8 cellular contexts compared by ENCODE assay signal in the genomic region with DNA sequence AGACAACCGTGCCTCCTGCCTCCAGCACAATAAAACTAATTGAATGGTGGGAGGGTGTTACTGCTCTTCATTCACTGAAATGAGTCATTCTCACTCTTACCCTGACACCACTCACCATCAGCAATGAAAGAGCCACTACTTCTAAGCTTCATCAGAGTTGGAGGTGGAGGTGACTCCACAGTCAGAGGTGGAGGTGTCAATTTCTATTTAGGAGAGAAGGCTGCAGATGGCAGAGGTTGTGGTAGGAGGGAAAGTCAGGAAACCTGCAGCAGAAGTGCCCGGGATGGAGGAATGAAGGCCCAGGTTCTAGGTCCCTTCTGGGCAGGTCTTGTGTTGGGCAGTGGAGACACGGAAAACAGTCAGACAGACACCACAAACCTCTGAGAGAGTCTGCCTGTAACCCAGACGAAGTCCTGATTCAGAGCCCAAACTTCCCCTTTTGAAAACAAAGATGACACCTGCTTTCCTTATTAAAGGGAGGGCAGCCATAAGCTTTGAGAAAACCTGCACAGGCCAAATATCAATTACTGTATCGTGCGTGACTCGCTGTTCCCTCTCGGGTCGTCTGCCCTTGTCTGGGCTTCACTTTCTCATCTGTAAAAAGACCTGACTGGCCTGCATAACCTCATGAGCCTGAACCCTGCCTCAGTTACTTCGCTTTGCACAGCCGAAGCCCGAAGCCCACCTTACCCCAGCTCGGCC. TPM values are rescaled to one million over a fixed set of nuclear protein-coding genes. Genes with fewer than 3 reads are reported as not detected.
DNase-seq lines count a peak whose midpoint lies in the region; ATAC-seq and TF ChIP-seq lines count a peak whose summit lies in the region.

No MANE protein-coding gene starts in this region.

- ATAC-seq in foreskin keratinocyte (peak; percentile 29), gastrocnemius medialis (no peak), HG03045 (IDR thresholded peaks at IDR 0.05; ENCODE audit: unreplicated experiment) (no peak)

- TF ChIP-seq POLR2A in gastrocnemius medialis (IDR thresholded peaks at IDR 0.05) = no peak

- POLR2A ChIA-PET in BJ (lab: Charles Lee) = no interaction called here
- POLR2A ChIA-PET in activated CD4-positive, alpha-beta memory T cell treated with anti-CD3 and anti-CD28 coated beads for 36 hours (lab: Charles Lee) = interaction anchor here (0.7 to 1.7 kb wide), 5 partner anchors 66 to 198 kb away, joined by 3 to 8 read pairs (median 5); partner anchors contain the start of genes DRC3 and TOM1L2

- no peaks in the 10 kb centered on the region for H3K27me3 Mint-ChIP-seq in activated CD4-positive, alpha-beta memory T cell treated with anti-CD3 and anti-CD28 coated beads for 36 hours

- in situ Hi-C loops in gastrocnemius medialis (cut with MboI; ENCODE audit: low sequenced_read_pairs in 4 of 4) = loop anchor here (10.0 to 25.0 kb wide), 4 partner anchors 63 to 363 kb away; partner anchors contain the start of genes DRC3 (in 1 of the 4) and TOM1L2 (in 1 of the 4)

- H3K4me3 Mint-ChIP-seq in activated CD4-positive, alpha-beta memory T cell treated with anti-CD3 and anti-CD28 coated beads for 36 hours = peak overlapping the region; percentile 92

- CTCF ChIA-PET in BJ (lab: Yijun Ruan, JAX) = interaction anchor here (1.2 to 1.9 kb wide), 2 partner anchors 120 to 147 kb away, joined by 4 to 12 read pairs; no protein-coding TSS in a partner anchor
- CTCF ChIA-PET in activated CD4-positive, alpha-beta memory T cell treated with anti-CD3 and anti-CD28 coated beads for 36 hours (lab: Charles Lee) = interaction anchor here (0.9 to 1.3 kb wide), 4 partner anchors 80 to 358 kb away, joined by 3 read pairs; partner anchors contain the start of gene ALKBH5

- peaks cover 2% of the 10 kb centered on the region for H3K36me3 Mint-ChIP-seq in activated CD4-positive, alpha-beta memory T cell treated with anti-CD3 and anti-CD28 coated beads for 36 hours

- H3K27ac ChIP-seq in HUES48 (ENCODE audit: low read depth, low read length) = peak overlapping the region; percentile 77
- no peak overlapping the region for H3K27ac ChIP-seq in foreskin keratinocyte
- H3K27ac ChIP-seq in gastrocnemius medialis = peak overlapping the region; percentile 87 to 94 (median 92)

- H3K4me1 ChIP-seq in HUES48 (ENCODE audit: control insufficient read depth, insufficient read depth, low read length) (peaks cover 5% of the 10 kb centered on the region; the same call in 1 of the 2 replicates), foreskin keratinocyte (peaks cover 15% of the 10 kb centered on the region), gastrocnemius medialis (peaks cover 35 to 46% of the 10 kb centered on the region in 2 donors)

- peak overlapping the region; percentile 82 for H3K9ac ChIP-seq in HUES48 (ENCODE audit: low read depth, low read length)

- intact Hi-C loops in activated CD4-positive, alpha-beta memory T cell treated with anti-CD3 and anti-CD28 coated beads for 36 hours (cut with micrococcal nuclease) = loop anchor here (1.0 to 10.0 kb wide), 5 partner anchors 46 to 1501 kb away; no protein-coding TSS in a partner anchor
- intact Hi-C loops in gastrocnemius medialis (cut with DNase I; ENCODE audit: low total_unique reads) = no loop called here

- H3K36me3 ChIP-seq in BJ (ENCODE audit: control insufficient read depth, insufficient read depth, low read length) = no peaks in the 10 kb centered on the region
- no peaks in the 10 kb centered on the region for H3K36me3 ChIP-seq in HUES48 (ENCODE audit: control insufficient read depth, insufficient read depth, low read length)
- H3K36me3 ChIP-seq in gastrocnemius medialis = no peaks in the 10 kb centered on the region

- no peaks in the 10 kb centered on the region for H3K9me3 Mint-ChIP-seq in activated CD4-positive, alpha-beta memory T cell treated with anti-CD3 and anti-CD28 coated beads for 36 hours

- peaks cover 45% of the 10 kb centered on the region for H3K4me1 Mint-ChIP-seq in activated CD4-positive, alpha-beta memory T cell treated with anti-CD3 and anti-CD28 coated beads for 36 hours (ENCODE audit: low read depth)

- DNase-seq in BJ (ENCODE audit: low read depth) (no peak), foreskin keratinocyte (peak in 1 of 2 donors; percentile 32), gastrocnemius medialis (no peak), NCI-H1930 (lab: John Stamatoyannopoulos, UW) (no peak), NCI-H748 (lab: John Stamatoyannopoulos, UW; ENCODE audit: unreplicated experiment) (no peak)
- peak; percentile 44 for DNase-seq in activated CD4-positive, alpha-beta memory T cell treated with anti-CD3 and anti-CD28 coated beads for 36 hours

- H3K4me3 ChIP-seq in BJ (ENCODE audit: low read depth, low read length) = peak overlapping the region; percentile 77
- H3K4me3 ChIP-seq in HUES48 (ENCODE audit: low read depth, low read length) = peak overlapping the region; percentile 91
- peak overlapping the region; percentile 79 to 95 (median 88) for H3K4me3 ChIP-seq in gastrocnemius medialis

- TF ChIP-seq CTCF in BJ (IDR thresholded peaks at IDR 0.05; ENCODE audit: insufficient read depth, low read depth, low read length) (no peak), foreskin keratinocyte (conservative IDR thresholded peaks at IDR 0.05) (no peak), gastrocnemius medialis (IDR thresholded peaks at IDR 0.05 in 4 of 5, conservative IDR thresholded peaks at IDR 0.05 in 1 of 5) (no peak)

- H3K27ac Mint-ChIP-seq in activated CD4-positive, alpha-beta memory T cell treated with anti-CD3 and anti-CD28 coated beads for 36 hours = peak overlapping the region; percentile 80

- H3K27me3 ChIP-seq in BJ (ENCODE audit: control insufficient read depth, insufficient read depth, low read length) (no peaks in the 10 kb centered on the region), HUES48 (ENCODE audit: control insufficient read depth, insufficient read depth, low read length) (no peaks in the 10 kb centered on the region), foreskin keratinocyte (no peaks in the 10 kb centered on the region), gastrocnemius medialis (no peaks in the 10 kb centered on the region)

- H3K9me3 ChIP-seq in HUES48 (ENCODE audit: control insufficient read depth, insufficient read depth, low read length) (no peaks in the 10 kb centered on the region), gastrocnemius medialis (no peaks in the 10 kb centered on the region)

RNA-seq across cellular contexts. Expression of gene ATPAF2, which starts 0.7 kb away (rescaled TPM):
- polyA plus RNA-seq in BJ (2011; rRNA removed) = 14.7 and 17.4 TPM in 2 replicates
- polyA minus RNA-seq in BJ (2011; rRNA and poly(A)+ RNA removed) = 14.8 and 18.2 TPM in 2 replicates
- total RNA-seq in activated CD4-positive, alpha-beta memory T cell treated with anti-CD3 and anti-CD28 coated beads for 36 hours = 10 to 100 TPM; 27.5 to 30.0 TPM
- total RNA-seq in foreskin keratinocyte = 26.5 and 30.4 TPM in 2 replicates
- 38.5 and 39.7 TPM in 2 replicates for polyA plus RNA-seq in foreskin keratinocyte
- total RNA-seq in gastrocnemius medialis = 10 to 100 TPM; 12.6 to 19.9 (median 16.2) TPM

RNA-seq across cellular contexts. Expression of gene GID4, which starts 0.9 kb away (rescaled TPM):
- polyA plus RNA-seq in BJ (2011; rRNA removed) (6.9 and 7.4 TPM in 2 replicates), foreskin keratinocyte (7.0 and 8.1 TPM in 2 replicates)
- polyA minus RNA-seq in BJ (2011; rRNA and poly(A)+ RNA removed) = 13.4 and 14.7 TPM in 2 replicates
- total RNA-seq in activated CD4-positive, alpha-beta memory T cell treated with anti-CD3 and anti-CD28 coated beads for 36 hours = 1 to 10 TPM; 6.1 to 6.2 TPM
- total RNA-seq in foreskin keratinocyte (11.7 and 13.4 TPM in 2 replicates), gastrocnemius medialis (10 to 100 TPM; 40.1 to 46.4 (median 41.4) TPM)

RNA-seq across cellular contexts. Expression of gene DRG2, which starts 49.4 kb away (rescaled TPM):
- polyA plus RNA-seq in BJ (2011; rRNA removed) (28.8 and 36.4 TPM in 2 replicates), foreskin keratinocyte (41.6 and 43.0 TPM in 2 replicates)
- 28.4 and 38.4 TPM in 2 replicates for polyA minus RNA-seq in BJ (2011; rRNA and poly(A)+ RNA removed)
- 10 to 100 TPM; 37.7 to 39.3 TPM for total RNA-seq in activated CD4-positive, alpha-beta memory T cell treated with anti-CD3 and anti-CD28 coated beads for 36 hours
- total RNA-seq in foreskin keratinocyte (40.3 and 42.1 TPM in 2 replicates), gastrocnemius medialis (10 to 100 TPM; 34.7 to 52.3 (median 37.4) TPM)
